Comparison of ENCODE assay signal across 11 cellular contexts in genomic region chr1:91608876-91609275, GRCh38.
DNase-seq lines count a peak whose midpoint lies in the region; ATAC-seq and TF ChIP-seq lines count a peak whose summit lies in the region.
"Had no signal": no experiment of that assay in that cellular context is flagged by ENCODE, and none has a peak within 500 bp of the region (broad histone marks: within the 10 kb centered on the region; RNA-seq: fewer than 3 reads in every experiment).

No MANE protein-coding gene starts in this region.

- TF ChIP-seq POLR2A in testis (IDR thresholded peaks at IDR 0.05): no peak

- H3K4me1 ChIP-seq in PC-3 (ENCODE audit: insufficient read depth, low read length) (peaks cover 48% of the 10 kb centered on the region), smooth muscle cell (ENCODE audit: low read depth) (peaks cover 28% of the 10 kb centered on the region), testis (no peaks in the 10 kb centered on the region)

- CTCF ChIA-PET in PC-3 (lab: Charles Lee): interaction anchor here (1.0 to 1.1 kb wide), 2 partner anchors 26 to 277 kb away, joined by 3 read pairs; partner anchors contain the start of gene TGFBR3

- BruUV-seq in PC-3 (replicated peaks; lab: Mats Ljungman, UMichigan): no TSS peak

- peak overlapping the region; percentile 80 for H3K27ac ChIP-seq in PC-3 (ENCODE audit: low read length)
- H3K27ac ChIP-seq in smooth muscle cell (ENCODE audit: low read depth): peak overlapping the region; percentile 77
- H3K27ac ChIP-seq in testis: no peak overlapping the region

- H3K79me2 ChIP-seq in PC-3 (ENCODE audit: low read length) (no peaks in the 10 kb centered on the region), smooth muscle cell (ENCODE audit: low read depth) (no peaks in the 10 kb centered on the region)

- H3K27me3 ChIP-seq in PC-3 (ENCODE audit: low read length) (no peaks in the 10 kb centered on the region), smooth muscle cell (ENCODE audit: low read depth) (no peaks in the 10 kb centered on the region), testis (no peaks in the 10 kb centered on the region)

- DNase-seq in GM04503 (ENCODE audit: low read depth) (peak; percentile 61), PC-3 (peak; percentile 78), fibroblast of peridontal ligament (ENCODE audit: extremely low read depth) (peak; percentile 78), smooth muscle cell (lab: John Stamatoyannopoulos, UW; ENCODE audit: unreplicated experiment) (no peak), testis (no peak), Ammon's horn (ENCODE audit: low spot score) (no peak)
- DNase-seq: activated CD4-positive, alpha-beta memory T cell treated with anti-CD3 and anti-CD28 coated beads for 36 hours; foreskin melanocyte; NCI-H446 had no signal

- intact Hi-C loops in PC-3 (cut with micrococcal nuclease): loop anchor here (2.0 to 5.0 kb wide), 2 partner anchors 128 to 183 kb away; no protein-coding TSS in a partner anchor
- intact Hi-C loops in testis (cut with DNase I; ENCODE audit: low total_unique reads): no loop called here

- no peaks in the 10 kb centered on the region for H3K9me3 ChIP-seq in PC-3 (ENCODE audit: low read length)
- H3K9me3 ChIP-seq in smooth muscle cell (replicated peaks; ENCODE audit: low read depth): no peaks in the 10 kb centered on the region
- H3K9me3 ChIP-seq in testis: no peaks in the 10 kb centered on the region

- H3K36me3 ChIP-seq in PC-3 (ENCODE audit: low read depth, low read length): no peaks in the 10 kb centered on the region
- no peaks in the 10 kb centered on the region for H3K36me3 ChIP-seq in smooth muscle cell (ENCODE audit: low read depth)
- no peaks in the 10 kb centered on the region for H3K36me3 ChIP-seq in testis (ENCODE audit: low read depth, missing control alignments)

- H4K20me1 ChIP-seq in PC-3 (ENCODE audit: low read length) (no peaks in the 10 kb centered on the region), smooth muscle cell (ENCODE audit: low read depth) (no peaks in the 10 kb centered on the region)

- POLR2A ChIA-PET in PC-3 (lab: Charles Lee; ENCODE audit: unreplicated experiment): interaction anchor here (0.7 to 1.1 kb wide), 2 partner anchors 128 to 233 kb away, joined by 5 to 7 read pairs; no protein-coding TSS in a partner anchor

- 22% methylated on average over 5 of the region's 5 CpGs for WGBS in smooth muscle cell (ENCODE audit: low lambda C conversion rate)
- WGBS in testis, 2 donors: 78 to 86% methylated on average over 3 to 5 of the region's 5 CpGs

- TF ChIP-seq CTCF in PC-3 (conservative IDR thresholded peaks at IDR 0.05; ENCODE audit: low read depth, low read length) (no peak; the same call in 1 of the 2 replicates), smooth muscle cell (IDR thresholded peaks at IDR 0.05; ENCODE audit: borderline replicate concordance, insufficient read depth, poor library complexity, severe bottlenecking) (no peak), testis (IDR thresholded peaks at IDR 0.05) (no peak)

- no peak overlapping the region for H3K4me3 ChIP-seq in PC-3 (ENCODE audit: low read length)
- no peak overlapping the region for H3K4me3 ChIP-seq in smooth muscle cell
- H3K4me3 ChIP-seq in testis: no peak overlapping the region

- H3K4me2 ChIP-seq in PC-3 (ENCODE audit: low read length) (peak overlapping the region; percentile 56), smooth muscle cell (no peak overlapping the region)

- H3F3A ChIP-seq in PC-3 (ENCODE audit: low read length, unreplicated experiment) (no peaks in the 10 kb centered on the region), smooth muscle cell (ENCODE audit: low read depth) (peaks cover 21% of the 10 kb centered on the region)

- ATAC-seq in PC-3: peak; percentile 57
- ATAC-seq in HG02852 (IDR thresholded peaks at IDR 0.05; ENCODE audit: unreplicated experiment): no peak
- ATAC-seq: natural killer cell treated with Interleukin-12 subunit alpha and Interleukin-12 subunit beta and Interleukin-15 and Interleukin-18, amount 100 ng/mL, for 72 hours had no signal

- H3K9ac ChIP-seq in PC-3 (ENCODE audit: low read length) (peak overlapping the region; percentile 33), smooth muscle cell (ENCODE audit: low read depth) (peak overlapping the region; percentile 23)

- H2AFZ ChIP-seq in PC-3 (ENCODE audit: low read length): peak overlapping the region; percentile 47; the same call in 1 of the 2 replicates
- H2AFZ ChIP-seq in smooth muscle cell (ENCODE audit: low read depth): no peak overlapping the region

- no peaks in the 10 kb centered on the region for H3K9me2 ChIP-seq in PC-3 (replicated peaks; ENCODE audit: low read length)

Comparison
In these comparisons a context has a peak if more than half of its experiments do, and no peak if none do; other contexts are left out.
1. DNase-seq: peak in GM04503 (single experiment), PC-3 (single experiment) and fibroblast of peridontal ligament (single experiment); none in smooth muscle cell (single experiment), testis (single experiment) and Ammon's horn (single experiment).
2. H3K27ac ChIP-seq: peak in PC-3 (single experiment) and smooth muscle cell (single experiment); none in testis (0 of 2).